Comparison of ENCODE assay signal across 8 cellular contexts in genomic region chr4:55345980-55346850, GRCh38. TPM values are rescaled to one million over a fixed set of nuclear protein-coding genes. Genes with fewer than 3 reads are reported as not detected.
DNase-seq lines count a peak whose midpoint lies in the region; ATAC-seq and TF ChIP-seq lines count a peak whose summit lies in the region.

Gene SRD5A3, plus strand, starts transcription at chr4:55346242. Its CDS starts 95 bp downstream, at chr4:55346337.

- peaks cover 22% of the 10 kb centered on the region for H3K4me1 Mint-ChIP-seq in GM23338

- peaks cover 11% of the 10 kb centered on the region; the same call in 2 of the 3 replicates for H3K36me3 Mint-ChIP-seq in GM23338 (ENCODE audit: low read depth)

- H3K79me2 ChIP-seq in GM23338 (replicated peaks; ENCODE audit: insufficient read depth): peaks cover 19% of the 10 kb centered on the region

- peak within 1 kb of the TSS; percentile 93 for H3K4me2 ChIP-seq in GM23338

- peak; percentile 94 for ATAC-seq in GM23338
- ATAC-seq in foreskin keratinocyte: peak; percentile 93

- peak within 1 kb of the TSS; percentile 89 for H3K4me3 Mint-ChIP-seq in GM23338

- H3K27ac ChIP-seq in GM23338 (ENCODE audit: low read depth): peak within 1 kb of the TSS; percentile 63; the same call in 1 of the 2 replicates
- peak within 1 kb of the TSS; percentile 26 for H3K27ac ChIP-seq in foreskin keratinocyte

- H3K27me3 Mint-ChIP-seq in GM23338 (ENCODE audit: insufficient read depth, low read depth, poor library complexity): peaks cover 9% of the 10 kb centered on the region

- H2AFZ ChIP-seq in GM23338 (peak within 1 kb of the TSS; percentile 93), neuron (ENCODE audit: low read depth, low read length) (peak within 1 kb of the TSS; percentile 81)

- peaks cover 2% of the 10 kb centered on the region for H3K9me3 ChIP-seq in neuron (ENCODE audit: low read length)

- peak; percentile 63 to 79 for TF ChIP-seq CTCF in GM23338 (conservative IDR thresholded peaks at IDR 0.05; ENCODE audit: low read depth in 2 of 2)
- TF ChIP-seq CTCF in foreskin keratinocyte (conservative IDR thresholded peaks at IDR 0.05): peak; percentile 92
- TF ChIP-seq CTCF in subcutaneous adipose tissue (IDR thresholded peaks at IDR 0.05; ENCODE audit: low read depth): no peak

- H3K27ac Mint-ChIP-seq in GM23338: peak within 1 kb of the TSS; percentile 92

- H3K4me1 ChIP-seq in GM23338 (ENCODE audit: insufficient read depth): peaks cover 17% of the 10 kb centered on the region
- peaks cover 4% of the 10 kb centered on the region for H3K4me1 ChIP-seq in foreskin keratinocyte
- peaks cover 7% of the 10 kb centered on the region for H3K4me1 ChIP-seq in neuron (ENCODE audit: insufficient read depth, low read length)

- H3K27me3 ChIP-seq in GM23338 (ENCODE audit: insufficient read depth) (no peaks in the 10 kb centered on the region), foreskin keratinocyte (no peaks in the 10 kb centered on the region), neuron (ENCODE audit: insufficient read depth, low read length) (no peaks in the 10 kb centered on the region)

- peaks cover 12% of the 10 kb centered on the region; the same call in 2 of the 3 replicates for H3K9me3 Mint-ChIP-seq in GM23338

- H3K9me2 ChIP-seq in GM23338 (ENCODE audit: insufficient read depth): no peaks in the 10 kb centered on the region

- DNase-seq in GDM1 (lab: John Stamatoyannopoulos, UW) (peak; percentile 75), GM23338 (ENCODE audit: low spot score) (peak; percentile 89), Kasumi-1 (lab: John Stamatoyannopoulos, UW) (peak; percentile 93 to 94), SHP77 (lab: John Stamatoyannopoulos, UW) (peak; percentile 81 to 91), activated gamma-delta T cell (lab: John Stamatoyannopoulos, UW) (peak; percentile 60), foreskin keratinocyte (peak in 1 of 2 donors; percentile 40)

- 0 out of 2 replicates have a peak, but pooled peaks cover 6% of the 10 kb centered on the region for H3F3A ChIP-seq in GM23338 (replicated peaks; ENCODE audit: low read depth)

- H3K4me3 ChIP-seq in GM23338: peak within 1 kb of the TSS; percentile 83
- H3K4me3 ChIP-seq in neuron (ENCODE audit: low read length): peak within 1 kb of the TSS; percentile 68

- H4K20me1 ChIP-seq in GM23338 (replicated peaks; ENCODE audit: insufficient read depth): no peaks in the 10 kb centered on the region

- H3K36me3 ChIP-seq in GM23338 (ENCODE audit: insufficient read depth) (no peaks in the 10 kb centered on the region), neuron (ENCODE audit: insufficient read depth, low read length) (no peaks in the 10 kb centered on the region)

TF ChIP-seq in GM23338, 12 proteins besides CTCF, POLR2A, EP300 and RAD21 (continues in another document):
- TF ChIP-seq EZH2 (IDR thresholded peaks at IDR 0.05; ENCODE audit: low read depth, unreplicated experiment): no peak
- no peak for TF ChIP-seq EZH2phosphoT487 (IDR thresholded peaks at IDR 0.05; ENCODE audit: unreplicated experiment)
- TF ChIP-seq JUNB (IDR thresholded peaks at IDR 0.05; ENCODE audit: unreplicated experiment): no peak
- TF ChIP-seq ZNF114 (CRISPR knock-in tag; IDR thresholded peaks at IDR 0.05): no peak
- TF ChIP-seq NANOG (IDR thresholded peaks at IDR 0.05; ENCODE audit: borderline replicate concordance): no peak
- no peak for TF ChIP-seq ZNF462 (CRISPR knock-in tag; IDR thresholded peaks at IDR 0.05)
- TF ChIP-seq CREB1 (CRISPR knock-in tag; IDR thresholded peaks at IDR 0.05; ENCODE audit: low read depth): peak; percentile 72
- TF ChIP-seq, protein P1, sequence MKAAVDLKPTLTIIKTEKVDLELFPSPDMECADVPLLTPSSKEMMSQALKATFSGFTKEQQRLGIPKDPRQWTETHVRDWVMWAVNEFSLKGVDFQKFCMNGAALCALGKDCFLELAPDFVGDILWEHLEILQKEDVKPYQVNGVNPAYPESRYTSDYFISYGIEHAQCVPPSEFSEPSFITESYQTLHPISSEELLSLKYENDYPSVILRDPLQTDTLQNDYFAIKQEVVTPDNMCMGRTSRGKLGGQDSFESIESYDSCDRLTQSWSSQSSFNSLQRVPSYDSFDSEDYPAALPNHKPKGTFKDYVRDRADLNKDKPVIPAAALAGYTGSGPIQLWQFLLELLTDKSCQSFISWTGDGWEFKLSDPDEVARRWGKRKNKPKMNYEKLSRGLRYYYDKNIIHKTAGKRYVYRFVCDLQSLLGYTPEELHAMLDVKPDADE (IDR thresholded peaks at IDR 0.05): no peak
- peak; percentile 73; the same call in 1 of the 2 replicates for TF ChIP-seq POLR2AphosphoS5 (IDR thresholded peaks at IDR 0.05; ENCODE audit: low read depth)

RNA-seq across cellular contexts. Expression of gene SRD5A3, which starts in this region (rescaled TPM):
- 23.0 and 34.4 TPM in 2 replicates for total RNA-seq in GM23338 (2014; rRNA removed; shearing (Covaris generic))
- 48.7 and 49.9 TPM in 2 replicates for polyA plus RNA-seq in GM23338 (2016; fragmentation: Nextera tagmentation; extraction: Ambion mirVana)
- 9.5 and 11.6 TPM in 2 replicates for total RNA-seq in foreskin keratinocyte
- polyA plus RNA-seq in foreskin keratinocyte: 12.5 and 18.2 TPM in 2 replicates
- 10 to 100 TPM; 11.0 to 18.7 (median 15.5) TPM for total RNA-seq in subcutaneous adipose tissue
